Comparison of ENCODE assay signal across 28 cellular contexts in genomic region chr10:104894711-104895110, GRCh38.
"Had no signal": no experiment of that assay in that cellular context is flagged by ENCODE, and none has a peak within 500 bp of the region (broad histone marks: within the 10 kb centered on the region; RNA-seq: fewer than 3 reads in every experiment).

No MANE protein-coding gene starts in this region.

- DNase-seq: activated B cell treated with CpG ODN at 0.5 μM for 24 hours; activated CD4-positive, alpha-beta memory T cell treated with anti-CD3 and anti-CD28 coated beads for 36 hours; activated CD4-positive, alpha-beta T cell treated with anti-CD3 and anti-CD28 coated beads for 4 hours; activated CD4-positive, alpha-beta T cell treated with anti-CD3 and anti-CD28 coated beads, Interleukin-2, amount 50 U/mL, for 1 hour; activated CD4-positive, CD25-positive, alpha-beta regulatory T cell treated with anti-CD3 and anti-CD28 coated beads, Interleukin-2, amount 50 U/mL, for 72 hours; activated CD8-positive, alpha-beta memory T cell treated with anti-CD3 and anti-CD28 coated beads, Interleukin-2, amount 50 U/mL, for 4 hours; activated naive CD4-positive, alpha-beta T cell treated with anti-CD3 and anti-CD28 coated beads, Interleukin-2, amount 10 ng/mL, durations not matched to agents 7 days and 5 days; activated naive CD8-positive, alpha-beta T cell treated with anti-CD3 and anti-CD28 coated beads, Interleukin-2, amount 50 U/mL, for 24 hours; activated T-cell treated with anti-CD3 and anti-CD28 coated beads for 4 hours; activated T-cell treated with anti-CD3 and anti-CD28 coated beads, Interleukin-2, amount 50 U/mL, for 4 hours; NCI-H1092 treated with DMSO at 0.1 percent for 48 hours; NCI-H1417; NCI-H146; NCI-H187; NCI-H2081; NCI-H2171 treated with DMSO at 0.1 percent for 48 hours; NCI-H2227 treated with DMSO at 0.1 percent for 48 hours; NCI-H524 treated with DMSO at 0.1 percent for 48 hours; Right ventricle myocardium superior; SW 1271; T-helper 1 cell; T-helper 2 cell; T-helper 9 cell had no signal

- H3K4me3 Mint-ChIP-seq: activated B cell treated with CpG ODN at 0.5 μM for 24 hours; activated CD4-positive, alpha-beta memory T cell treated with anti-CD3 and anti-CD28 coated beads for 36 hours; activated naive CD4-positive, alpha-beta T cell treated with anti-CD3 and anti-CD28 coated beads, Interleukin-2, amount 10 ng/mL, durations not matched to agents 7 days and 5 days; activated naive CD8-positive, alpha-beta T cell; activated naive CD8-positive, alpha-beta T cell treated with anti-CD3 and anti-CD28 coated beads, Interleukin-2, amount 50 U/mL, for 24 hours; activated T-cell treated with anti-CD3 and anti-CD28 coated beads, Interleukin-2, amount 50 U/mL, for 4 hours; activated T-helper 1 cell treated with anti-CD3 and anti-CD28 coated beads, Interleukin-12 subunit alpha, Interleukin-12 subunit beta, Interleukin-2, Interleukin-4 antibody, amounts not matched to agents 30 ng/mL and 10 ng/mL and 1 ng/mL, durations not matched to agents 14 hours and 24 hours and 36 hours; brain had no signal

- H3K27ac ChIP-seq: VCaP had no signal

- ATAC-seq: activated naive CD8-positive, alpha-beta T cell treated with anti-CD3 and anti-CD28 coated beads, Interleukin-2, amount 50 U/mL, for 24 hours; activated T-cell treated with anti-CD3 and anti-CD28 coated beads, Interleukin-2, amount 50 U/mL, for 4 hours; K562 had no signal

- H3K36me3 Mint-ChIP-seq: activated CD4-positive, alpha-beta memory T cell treated with anti-CD3 and anti-CD28 coated beads for 36 hours; activated naive CD4-positive, alpha-beta T cell treated with anti-CD3 and anti-CD28 coated beads, Interleukin-2, amount 10 ng/mL, durations not matched to agents 7 days and 5 days; activated naive CD8-positive, alpha-beta T cell had no signal

- H3K4me1 Mint-ChIP-seq: activated B cell treated with CpG ODN at 0.5 μM for 24 hours; activated naive CD4-positive, alpha-beta T cell treated with anti-CD3 and anti-CD28 coated beads, Interleukin-2, amount 10 ng/mL, durations not matched to agents 7 days and 5 days; activated naive CD8-positive, alpha-beta T cell treated with anti-CD3 and anti-CD28 coated beads, Interleukin-2, amount 50 U/mL, for 24 hours had no signal

- H3K27ac Mint-ChIP-seq: activated B cell treated with CpG ODN at 0.5 μM for 24 hours; activated CD4-positive, alpha-beta memory T cell treated with anti-CD3 and anti-CD28 coated beads for 36 hours; activated naive CD4-positive, alpha-beta T cell treated with anti-CD3 and anti-CD28 coated beads, Interleukin-2, amount 10 ng/mL, durations not matched to agents 7 days and 5 days; activated naive CD8-positive, alpha-beta T cell; activated naive CD8-positive, alpha-beta T cell treated with anti-CD3 and anti-CD28 coated beads, Interleukin-2, amount 50 U/mL, for 24 hours; activated T-helper 1 cell treated with anti-CD3 and anti-CD28 coated beads, Interleukin-12 subunit alpha, Interleukin-12 subunit beta, Interleukin-2, Interleukin-4 antibody, amounts not matched to agents 30 ng/mL and 10 ng/mL and 1 ng/mL, durations not matched to agents 14 hours and 24 hours and 36 hours; brain had no signal

- H3K4me3 ChIP-seq: K562 had no signal

- H3K27me3 Mint-ChIP-seq: activated naive CD4-positive, alpha-beta T cell treated with anti-CD3 and anti-CD28 coated beads, Interleukin-2, amount 10 ng/mL, durations not matched to agents 7 days and 5 days; activated naive CD8-positive, alpha-beta T cell treated with anti-CD3 and anti-CD28 coated beads, Interleukin-2, amount 50 U/mL, for 24 hours had no signal
